17 cellular contexts compared by ENCODE assay signal in genomic region chr16:71956500-71956899, GRCh38. TPM values are rescaled to one million over a fixed set of nuclear protein-coding genes. Genes with fewer than 3 reads are reported as not detected.
A peak's percentile ranks its signal among the peaks of the same experiment; 100 is the strongest.
DNase-seq lines count a peak whose midpoint lies in the region; ATAC-seq and TF ChIP-seq lines count a peak whose summit lies in the region.
"Had no signal": no experiment of that assay in that cellular context is flagged by ENCODE, and none has a peak within 500 bp of the region (broad histone marks: within the 10 kb centered on the region; RNA-seq: fewer than 3 reads in every experiment).

No MANE protein-coding gene starts in this region.

- TF ChIP-seq POLR2A in NB4 (IDR thresholded peaks at IDR 0.05; ENCODE audit: extremely low read depth, insufficient read length): no peak

- DNase-seq in AML-193 (lab: John Stamatoyannopoulos, UW) (peak; percentile 5 to 27), DND-41 (no peak), NB4 (ENCODE audit: low read depth) (peak; percentile 39), choroid plexus epithelial cell (ENCODE audit: low read depth) (peak; percentile 31), NCI-H1105 (lab: John Stamatoyannopoulos, UW) (no peak), osteoblast (ENCODE audit: insufficient read length, low spot score, missing footprints) (no peak), amygdala (lab: John Stamatoyannopoulos, UW) (no peak)
- DNase-seq: activated CD4-positive, alpha-beta T cell treated with anti-CD3 and anti-CD28 coated beads for 48 hours; amniotic stem cell; NCI-H1436 treated with DMSO at 0.1 percent for 48 hours; posterior cingulate gyrus; SJCRH30; stimulated activated CD4-positive, alpha-beta T cell treated with anti-CD3 and anti-CD28 coated beads, Interleukin-4, amount 100 ng/mL, for 24 hours; thyroid gland had no signal

- H3K79me2 ChIP-seq in DND-41 (ENCODE audit: insufficient read depth, low read length) (no peaks in the 10 kb centered on the region), osteoblast (ENCODE audit: insufficient read depth, low read length) (no peaks in the 10 kb centered on the region)

- H3K4me2 ChIP-seq in DND-41 (ENCODE audit: insufficient read depth, low read length) (no peak overlapping the region), osteoblast (ENCODE audit: insufficient read depth, low read length) (no peak overlapping the region)

- H4K20me1 ChIP-seq in DND-41 (ENCODE audit: insufficient read depth, low read length): no peaks in the 10 kb centered on the region
- no peaks in the 10 kb centered on the region for H4K20me1 ChIP-seq in osteoblast (ENCODE audit: insufficient read depth, low read length)

- TF ChIP-seq CTCF in DND-41 (IDR thresholded peaks at IDR 0.05; ENCODE audit: borderline replicate concordance, extremely low read depth, low read length, poor library complexity, severe bottlenecking) (no peak), NB4 (IDR thresholded peaks at IDR 0.05; ENCODE audit: low read depth, low read length) (no peak), choroid plexus epithelial cell (conservative IDR thresholded peaks at IDR 0.05; ENCODE audit: low read depth, low read length) (no peak), osteoblast (IDR thresholded peaks at IDR 0.05; ENCODE audit: extremely low read depth, low read depth, low read length) (no peak)

- H2AFZ ChIP-seq in DND-41 (ENCODE audit: low read depth, low read length) (peak overlapping the region; percentile 45; the same call in 1 of the 2 replicates), osteoblast (ENCODE audit: low read length) (no peak overlapping the region)

- H3K27me3 ChIP-seq in DND-41 (ENCODE audit: insufficient read depth, low read length, poor library complexity): no peaks in the 10 kb centered on the region
- H3K27me3 ChIP-seq in osteoblast (ENCODE audit: insufficient read depth, low read length): peaks cover 5% of the 10 kb centered on the region
- H3K27me3 ChIP-seq: SJCRH30, thyroid gland had no signal

- H3K27ac ChIP-seq in DND-41 (ENCODE audit: low read length): no peak overlapping the region
- H3K27ac ChIP-seq in osteoblast (ENCODE audit: low read depth, low read length): no peak overlapping the region
- H3K27ac ChIP-seq: SJCRH30, skin epidermis, thyroid gland had no signal

- H3K9me3 ChIP-seq in DND-41 (ENCODE audit: insufficient read depth, low read length, severe bottlenecking) (no peaks in the 10 kb centered on the region), osteoblast (ENCODE audit: low read depth, low read length) (no peaks in the 10 kb centered on the region)
- H3K9me3 ChIP-seq: SJCRH30, thyroid gland had no signal

- H3K9ac ChIP-seq in DND-41 (ENCODE audit: low read depth, low read length): no peak overlapping the region

- no peaks in the 10 kb centered on the region for H3K36me3 ChIP-seq in DND-41 (ENCODE audit: insufficient read depth, low read length)
- H3K36me3 ChIP-seq in osteoblast (ENCODE audit: insufficient read depth, low read length): no peaks in the 10 kb centered on the region
- H3K36me3 ChIP-seq: SJCRH30, thyroid gland had no signal

- H3K4me1 ChIP-seq in DND-41 (ENCODE audit: insufficient read depth, low read length) (peaks cover 6% of the 10 kb centered on the region), osteoblast (ENCODE audit: insufficient read depth, low read length) (no peaks in the 10 kb centered on the region)
- H3K4me1 ChIP-seq: thyroid gland had no signal

- no peak overlapping the region for H3K4me3 ChIP-seq in DND-41 (ENCODE audit: low read depth in 1 of 2, low read length in 2 of 2)
- no peak overlapping the region for H3K4me3 ChIP-seq in NB4 (ENCODE audit: low read depth, low read length)
- H3K4me3 ChIP-seq in choroid plexus epithelial cell (ENCODE audit: low read depth, low read length): no peak overlapping the region
- H3K4me3 ChIP-seq in osteoblast (ENCODE audit: insufficient read depth, low read length): no peak overlapping the region
- H3K4me3 ChIP-seq: SJCRH30, skin epidermis, thyroid gland had no signal

- ATAC-seq in DND-41 (ENCODE audit: insufficient read depth, low read depth) (0 out of 3 replicates have a peak, but pooled peaks have one; percentile 41), HG03457 (IDR thresholded peaks at IDR 0.05; ENCODE audit: unreplicated experiment) (no peak)
- ATAC-seq: HepG2 had no signal

RNA-seq across cellular contexts. Expression of gene PKD1L3, which starts 43.7 kb away (rescaled TPM):
- not detected in 2 replicates for total RNA-seq in osteoblast
- total RNA-seq: SJCRH30 had no signal

RNA-seq across cellular contexts. Expression of gene DHODH, which starts 52.0 kb away (rescaled TPM):
- total RNA-seq in osteoblast: 3.2 and 4.7 TPM in 2 replicates

Comparison
In these comparisons a context has a peak if more than half of its experiments do, and no peak if none do; other contexts are left out.
1. DNase-seq: peak in AML-193 (2 of 2), NB4 (single experiment) and choroid plexus epithelial cell (single experiment); none in DND-41 (single experiment), NCI-H1105 (single experiment), osteoblast (single experiment) and amygdala (0 of 56).